ENCODE assay signal across 27 cellular contexts in genomic region chr1:184365699-184366098, GRCh38.
"Had no signal": no experiment of that assay in that cellular context is flagged by ENCODE, and none has a peak within 500 bp of the region (broad histone marks: within the 10 kb centered on the region; RNA-seq: fewer than 3 reads in every experiment).

No MANE protein-coding gene starts in this region.

- H3K4me1 Mint-ChIP-seq: naive thymus-derived CD8-positive, alpha-beta T cell; neural crest cell; stimulated activated memory B cell treated with anti-CD40 and anti-IgM and Interleukin-4, amounts not matched to agents 10 μg/mL and 1 μg/mL and 100 μg/mL, for 72 hours; stimulated activated naive CD8-positive, alpha-beta T cell treated with anti-CD3 and anti-CD28 coated beads, Interleukin-15, amount 100 ng/mL, for 72 hours had no signal

- ATAC-seq: left colon; left lung; lower lobe of right lung; naive thymus-derived CD8-positive, alpha-beta T cell; pancreas; right cardiac atrium; sciatic nerve; stimulated activated memory B cell treated with anti-CD40 and anti-IgM and Interleukin-4, amounts not matched to agents 10 μg/mL and 1 μg/mL and 100 μg/mL, for 72 hours; stimulated activated naive CD8-positive, alpha-beta T cell treated with anti-CD3 and anti-CD28 coated beads, Interleukin-15, amount 100 ng/mL, for 72 hours had no signal

- H3K36me3 Mint-ChIP-seq: naive thymus-derived CD8-positive, alpha-beta T cell; stimulated activated memory B cell treated with anti-CD40 and anti-IgM and Interleukin-4, amounts not matched to agents 10 μg/mL and 1 μg/mL and 100 μg/mL, for 72 hours; type B pancreatic cell had no signal

- DNase-seq: hippocampal formation; left colon; left lung; lower lobe of right lung; mammary epithelial cell; mesenchymal stem cell; naive thymus-derived CD8-positive, alpha-beta T cell; nucleus accumbens; pancreas; posterior cingulate gyrus; retina; right cardiac atrium; spleen; stimulated activated CD4-positive, alpha-beta T cell treated with anti-CD3 and anti-CD28 coated beads, Interleukin-4, amount 100 ng/mL, for 24 hours; stimulated activated naive CD4-positive, alpha-beta T cell treated with Interleukin-2 at 50 U/mL for 16 hours; stimulated activated naive CD8-positive, alpha-beta T cell treated with anti-CD3 and anti-CD28 coated beads, Interleukin-15, amount 100 ng/mL, for 72 hours; substantia nigra; uterus had no signal

- H3K4me1 ChIP-seq: left lung, lower lobe of right lung, pancreas, spleen, tibial nerve, uterus had no signal

- H3K9me3 Mint-ChIP-seq: naive thymus-derived CD8-positive, alpha-beta T cell; nephron; neural crest cell; stimulated activated naive CD8-positive, alpha-beta T cell treated with anti-CD3 and anti-CD28 coated beads, Interleukin-15, amount 100 ng/mL, for 72 hours; type B pancreatic cell had no signal

- H3K4me3 Mint-ChIP-seq: naive thymus-derived CD8-positive, alpha-beta T cell; nephron; neural crest cell; stimulated activated memory B cell treated with anti-CD40 and anti-IgM and Interleukin-4, amounts not matched to agents 10 μg/mL and 1 μg/mL and 100 μg/mL, for 72 hours; stimulated activated naive CD8-positive, alpha-beta T cell treated with anti-CD3 and anti-CD28 coated beads, Interleukin-15, amount 100 ng/mL, for 72 hours; type B pancreatic cell had no signal

- H3K27ac ChIP-seq: left lung, lower lobe of right lung, pancreas, prostate gland, skin epidermis, spleen, tibial nerve, uterus had no signal

- H3K9me3 ChIP-seq: left lung, lower lobe of right lung, pancreas, prostate gland, spleen, tibial nerve, uterus had no signal

- H3K36me3 ChIP-seq: left lung, lower lobe of right lung, pancreas, prostate gland, spleen, tibial nerve, uterus had no signal

- FAIRE-seq: keratinocyte, pancreas had no signal

- H3K27me3 ChIP-seq: left lung, pancreas, spleen, tibial nerve, uterus had no signal

- H3K27ac Mint-ChIP-seq: naive thymus-derived CD8-positive, alpha-beta T cell; nephron; stimulated activated memory B cell treated with anti-CD40 and anti-IgM and Interleukin-4, amounts not matched to agents 10 μg/mL and 1 μg/mL and 100 μg/mL, for 72 hours; stimulated activated naive CD8-positive, alpha-beta T cell treated with anti-CD3 and anti-CD28 coated beads, Interleukin-15, amount 100 ng/mL, for 72 hours; type B pancreatic cell had no signal

- H3K27me3 Mint-ChIP-seq: type B pancreatic cell had no signal

- H3K4me3 ChIP-seq: left lung, lower lobe of right lung, pancreas, prostate gland, skin epidermis, spleen, tibial nerve, uterus had no signal
